8 cellular contexts compared by ENCODE assay signal in genomic region chr2:234446404-234447076, GRCh38. TPM values are rescaled to one million over a fixed set of nuclear protein-coding genes. Genes with fewer than 3 reads are reported as not detected.
DNase-seq lines count a peak whose midpoint lies in the region; ATAC-seq and TF ChIP-seq lines count a peak whose summit lies in the region.

No MANE protein-coding gene starts in this region.

- H3K27me3 Mint-ChIP-seq in glutamatergic neuron (ENCODE audit: unreplicated experiment), result peaks cover 5% of the 10 kb centered on the region

- 48 to 65% methylated on average over 18 of the region's 18 CpGs for WGBS in sigmoid colon, 2 donors

- peaks cover 9% of the 10 kb centered on the region for H3K36me3 Mint-ChIP-seq in glutamatergic neuron (ENCODE audit: unreplicated experiment)

- H3K27ac ChIP-seq in sigmoid colon, result peak overlapping the region in 3 of 4 donors; percentile 23 to 56 (median 39)

- DNase-seq in activated CD4-positive, alpha-beta T cell treated with anti-CD3 and anti-CD28 coated beads, Interleukin-2, amount 50 U/mL, for 4 hours, result peak; percentile 53 to 57
- DNase-seq in epithelial cell of esophagus (ENCODE audit: low read depth) (peak; percentile 96), sigmoid colon (peak; percentile 83), MG63 (no peak), glutamatergic neuron (no peak), NCI-H82 (lab: John Stamatoyannopoulos, UW) (no peak)

- TF ChIP-seq EP300 in sigmoid colon (IDR thresholded peaks at IDR 0.05), result no peak

- ATAC-seq in GM19372 (IDR thresholded peaks at IDR 0.05; ENCODE audit: low read depth, unreplicated experiment) (peak; percentile 97), HG03432 (IDR thresholded peaks at IDR 0.05; ENCODE audit: unreplicated experiment) (peak; percentile 93)

- intact Hi-C loops in sigmoid colon (cut with DNase I), result no loop called here

- H3K4me1 Mint-ChIP-seq in glutamatergic neuron (ENCODE audit: low read depth, unreplicated experiment), result peaks cover 5% of the 10 kb centered on the region

- no peak overlapping the region for H3K27ac Mint-ChIP-seq in glutamatergic neuron (ENCODE audit: unreplicated experiment)

- H3K27me3 ChIP-seq in sigmoid colon (no peaks in the 10 kb centered on the region), MG63 (no peaks in the 10 kb centered on the region)

- no peak for TF ChIP-seq CTCF in epithelial cell of esophagus (IDR thresholded peaks at IDR 0.05; ENCODE audit: insufficient read depth, low read depth, low read length, missing control alignments)
- no peak for TF ChIP-seq CTCF in sigmoid colon (IDR thresholded peaks at IDR 0.05)
- TF ChIP-seq CTCF in glutamatergic neuron (IDR thresholded peaks at IDR 0.05; ENCODE audit: partially characterized antibody, unreplicated experiment), result no peak

- H3K4me3 ChIP-seq in epithelial cell of esophagus (ENCODE audit: low read length), result no peak overlapping the region
- no peak overlapping the region for H3K4me3 ChIP-seq in sigmoid colon
- H3K4me3 ChIP-seq in MG63, result no peak overlapping the region

- H3K9me3 Mint-ChIP-seq in glutamatergic neuron (ENCODE audit: unreplicated experiment), result no peaks in the 10 kb centered on the region

- peaks cover 0 to 17% (median 5%) of the 10 kb centered on the region in 4 donors for H3K4me1 ChIP-seq in sigmoid colon

- no peaks in the 10 kb centered on the region for H3K9me3 ChIP-seq in sigmoid colon
- H3K9me3 ChIP-seq in MG63, result no peaks in the 10 kb centered on the region

- no peak for TF ChIP-seq POLR2A in sigmoid colon (IDR thresholded peaks at IDR 0.05)

- no peak overlapping the region for H3K4me3 Mint-ChIP-seq in glutamatergic neuron (ENCODE audit: unreplicated experiment)

- no peaks in the 10 kb centered on the region for H3K36me3 ChIP-seq in sigmoid colon
- H3K36me3 ChIP-seq in MG63, result no peaks in the 10 kb centered on the region

RNA-seq across cellular contexts. Expression of gene ARL4C, which starts 50.3 kb away (rescaled TPM):
- total RNA-seq in sigmoid colon, result 1 to 10 TPM; 7.2 to 8.9 (median 8.4) TPM
- 10 to 100 TPM in 1 of 3 donors, 1 to 10 TPM in 2; 4.8 to 15.8 (median 8.3) TPM for polyA plus RNA-seq in sigmoid colon
- 0.91 and 1.8 TPM in 2 replicates for total RNA-seq in MG63 (2014; rRNA removed; shearing (Covaris generic); ENCODE audit: low replicate concordance)
- 23.2 TPM for total RNA-seq in glutamatergic neuron (ENCODE audit: unreplicated experiment)

Comparison
In these comparisons a context has a peak if more than half of its experiments do, and no peak if none do; other contexts are left out.
1. DNase-seq: peak in activated CD4-positive, alpha-beta T cell treated with anti-CD3 and anti-CD28 coated beads, Interleukin-2, amount 50 U/mL, for 4 hours (2 of 2), epithelial cell of esophagus (single experiment) and sigmoid colon (single experiment); none in MG63 (single experiment), glutamatergic neuron (single experiment) and NCI-H82 (single experiment).